15 cellular contexts compared by ENCODE assay signal in the genomic region with DNA sequence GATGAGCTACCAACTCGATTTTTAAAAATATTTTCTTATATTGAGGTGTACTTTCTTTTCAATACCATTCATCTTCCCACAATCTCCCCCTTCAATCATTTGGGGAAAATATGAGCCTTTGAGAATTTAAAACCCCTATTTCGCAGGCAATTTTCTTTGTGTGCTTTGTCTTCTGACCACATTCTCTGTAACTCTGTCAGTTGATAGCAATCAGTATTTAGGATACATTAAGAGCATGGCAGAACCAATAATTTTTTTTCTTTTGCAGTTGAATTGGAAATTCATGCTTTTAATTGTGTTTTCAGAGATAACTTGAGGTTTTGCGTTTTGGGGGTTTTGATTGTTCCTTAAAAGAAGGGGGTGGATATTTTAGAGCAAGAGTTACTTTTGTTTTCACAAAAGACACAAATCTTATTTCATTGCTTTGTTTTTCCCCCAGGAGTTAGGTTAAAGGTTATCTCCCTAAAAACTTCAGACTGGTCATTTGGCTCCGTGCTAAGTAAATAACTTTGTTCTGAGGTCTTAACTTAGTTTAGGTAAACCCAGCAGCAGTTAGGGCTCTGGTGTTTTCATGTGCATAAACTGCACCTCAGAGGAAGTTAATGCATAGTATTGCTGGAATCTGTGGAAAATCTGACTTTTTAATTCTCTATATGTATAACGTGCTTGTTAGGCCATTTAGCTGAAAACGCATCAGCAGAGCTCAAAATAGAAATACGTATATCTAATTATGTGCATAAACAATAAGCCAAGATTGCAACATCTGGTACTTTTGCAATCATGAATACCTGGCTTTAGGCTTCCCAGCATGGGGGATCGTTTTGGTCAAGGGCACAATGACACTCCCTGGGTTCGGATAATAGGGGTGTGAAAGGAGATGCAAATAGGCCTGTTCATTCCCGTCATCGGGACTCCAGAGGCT.
DNase-seq lines count a peak whose midpoint lies in the region; ATAC-seq and TF ChIP-seq lines count a peak whose summit lies in the region.
"Had no signal": no experiment of that assay in that cellular context is flagged by ENCODE, and none has a peak within 500 bp of the region (broad histone marks: within the 10 kb centered on the region; RNA-seq: fewer than 3 reads in every experiment).

No MANE protein-coding gene starts in this region.

- no peaks in the 10 kb centered on the region for H3K4me1 Mint-ChIP-seq in activated T-helper 1 cell treated with anti-CD3 and anti-CD28 coated beads, Interleukin-12 subunit alpha, Interleukin-12 subunit beta, Interleukin-2, Interleukin-4 antibody, amounts not matched to agents 30 ng/mL and 10 ng/mL and 1 ng/mL, durations not matched to agents 14 hours and 24 hours and 36 hours (ENCODE audit: low read depth)
- H3K4me1 Mint-ChIP-seq: activated B cell treated with CpG ODN at 0.5 μM for 24 hours; activated CD8-positive, alpha-beta memory T cell treated with anti-CD3 and anti-CD28 coated beads, Interleukin-2, amount 10 ng/mL, durations not matched to agents 7 days and 5 days had no signal

- no peak overlapping the region for H3K4me3 Mint-ChIP-seq in activated T-helper 1 cell treated with anti-CD3 and anti-CD28 coated beads, Interleukin-12 subunit alpha, Interleukin-12 subunit beta, Interleukin-2, Interleukin-4 antibody, amounts not matched to agents 30 ng/mL and 10 ng/mL and 1 ng/mL, durations not matched to agents 14 hours and 24 hours and 36 hours
- H3K4me3 Mint-ChIP-seq: activated B cell treated with CpG ODN at 0.5 μM for 24 hours; activated CD8-positive, alpha-beta memory T cell treated with anti-CD3 and anti-CD28 coated beads, Interleukin-2, amount 10 ng/mL, durations not matched to agents 7 days and 5 days; activated naive CD4-positive, alpha-beta T cell treated with anti-CD3 and anti-CD28 coated beads for 36 hours had no signal

- intact Hi-C loops in heart right ventricle (cut with DNase I) (no loop called here), cardiac septum (cut with DNase I) (no loop called here)
- intact Hi-C loops in activated T-helper 1 cell treated with anti-CD3 and anti-CD28 coated beads, Interleukin-12 subunit alpha, Interleukin-12 subunit beta, Interleukin-2, Interleukin-4 antibody, amounts not matched to agents 30 ng/mL and 10 ng/mL and 1 ng/mL, durations not matched to agents 14 hours and 24 hours and 36 hours (cut with micrococcal nuclease) = no loop called here

- no peak for DNase-seq in heart right ventricle
- no peak for DNase-seq in cardiac septum (ENCODE audit: low spot score)
- peak; percentile 9 for DNase-seq in astrocyte of the spinal cord (ENCODE audit: low read depth, low spot score)
- DNase-seq in NCI-H526 (lab: John Stamatoyannopoulos, UW) = no peak
- DNase-seq in LoVo (ENCODE audit: low spot score) = no peak
- no peak for DNase-seq in activated T-helper 1 cell treated with anti-CD3 and anti-CD28 coated beads, Interleukin-12 subunit alpha, Interleukin-12 subunit beta, Interleukin-2, Interleukin-4 antibody, amounts not matched to agents 30 ng/mL and 10 ng/mL and 1 ng/mL, durations not matched to agents 14 hours and 24 hours and 36 hours (ENCODE audit: low spot score)
- DNase-seq: activated B cell treated with CpG ODN at 0.5 μM for 24 hours; activated CD8-positive, alpha-beta memory T cell treated with anti-CD3 and anti-CD28 coated beads, Interleukin-2, amount 10 ng/mL, durations not matched to agents 7 days and 5 days; activated naive CD4-positive, alpha-beta T cell treated with anti-CD3 and anti-CD28 coated beads for 36 hours; DMS153; erythroblast; stimulated activated CD4-positive, alpha-beta T cell treated with anti-CD3 and anti-CD28 coated beads, Interleukin-15, amount 100 ng/mL, for 24 hours had no signal

- TF ChIP-seq CTCF in heart right ventricle (IDR thresholded peaks at IDR 0.05) (no peak), astrocyte of the spinal cord (IDR thresholded peaks at IDR 0.05; ENCODE audit: low read depth, low read length) (no peak)

- H3K9me3 ChIP-seq in heart right ventricle (no peaks in the 10 kb centered on the region), iPS-20b (ENCODE audit: insufficient read depth, low read depth, low read length) (0 out of 2 replicates have a peak, but pooled peaks cover 3% of the 10 kb centered on the region)
- H3K9me3 ChIP-seq: HAP-1 had no signal

- peaks cover 22% of the 10 kb centered on the region for H3K9me3 Mint-ChIP-seq in activated T-helper 1 cell treated with anti-CD3 and anti-CD28 coated beads, Interleukin-12 subunit alpha, Interleukin-12 subunit beta, Interleukin-2, Interleukin-4 antibody, amounts not matched to agents 30 ng/mL and 10 ng/mL and 1 ng/mL, durations not matched to agents 14 hours and 24 hours and 36 hours
- H3K9me3 Mint-ChIP-seq: activated B cell treated with CpG ODN at 0.5 μM for 24 hours; activated naive CD4-positive, alpha-beta T cell treated with anti-CD3 and anti-CD28 coated beads for 36 hours had no signal

- peak overlapping the region; percentile 38 for H3K9ac ChIP-seq in iPS-20b (ENCODE audit: low read depth, low read length)

- peaks cover 0 to 37% (median 14%) of the 10 kb centered on the region in 9 donors for H3K4me1 ChIP-seq in heart right ventricle
- peaks cover 24% of the 10 kb centered on the region for H3K4me1 ChIP-seq in iPS-20b (ENCODE audit: insufficient read depth, low read length)
- H3K4me1 ChIP-seq: HAP-1 had no signal

- H3K27me3 Mint-ChIP-seq in activated T-helper 1 cell treated with anti-CD3 and anti-CD28 coated beads, Interleukin-12 subunit alpha, Interleukin-12 subunit beta, Interleukin-2, Interleukin-4 antibody, amounts not matched to agents 30 ng/mL and 10 ng/mL and 1 ng/mL, durations not matched to agents 14 hours and 24 hours and 36 hours (ENCODE audit: insufficient read depth) = no peaks in the 10 kb centered on the region
- H3K27me3 Mint-ChIP-seq: activated B cell treated with CpG ODN at 0.5 μM for 24 hours; activated CD8-positive, alpha-beta memory T cell treated with anti-CD3 and anti-CD28 coated beads, Interleukin-2, amount 10 ng/mL, durations not matched to agents 7 days and 5 days had no signal

- peak in 1 of 8 donors; percentile 52 for ATAC-seq in heart right ventricle
- no peak for ATAC-seq in GM19395 (IDR thresholded peaks at IDR 0.05; ENCODE audit: unreplicated experiment)
- ATAC-seq: activated CD8-positive, alpha-beta memory T cell treated with anti-CD3 and anti-CD28 coated beads, Interleukin-2, amount 10 ng/mL, durations not matched to agents 7 days and 5 days had no signal

- in situ Hi-C loops in astrocyte of the spinal cord (cut with HindIII; ENCODE audit: low sequenced_read_pairs) = no loop called here

- H3K36me3 Mint-ChIP-seq in activated T-helper 1 cell treated with anti-CD3 and anti-CD28 coated beads, Interleukin-12 subunit alpha, Interleukin-12 subunit beta, Interleukin-2, Interleukin-4 antibody, amounts not matched to agents 30 ng/mL and 10 ng/mL and 1 ng/mL, durations not matched to agents 14 hours and 24 hours and 36 hours (ENCODE audit: low read depth) = no peaks in the 10 kb centered on the region
- H3K36me3 Mint-ChIP-seq: activated CD8-positive, alpha-beta memory T cell treated with anti-CD3 and anti-CD28 coated beads, Interleukin-2, amount 10 ng/mL, durations not matched to agents 7 days and 5 days had no signal

- H3K36me3 ChIP-seq in heart right ventricle (no peaks in the 10 kb centered on the region), iPS-20b (ENCODE audit: insufficient read depth, low read depth, low read length) (no peaks in the 10 kb centered on the region)
- H3K36me3 ChIP-seq: HAP-1 had no signal

- H3K4me3 ChIP-seq in heart right ventricle (no peak overlapping the region), astrocyte of the spinal cord (ENCODE audit: low read depth, low read length) (no peak overlapping the region), iPS-20b (ENCODE audit: low read length) (peak overlapping the region; percentile 46; the same call in 1 of the 2 replicates)
- H3K4me3 ChIP-seq: HAP-1 had no signal

- H3K27ac Mint-ChIP-seq in activated T-helper 1 cell treated with anti-CD3 and anti-CD28 coated beads, Interleukin-12 subunit alpha, Interleukin-12 subunit beta, Interleukin-2, Interleukin-4 antibody, amounts not matched to agents 30 ng/mL and 10 ng/mL and 1 ng/mL, durations not matched to agents 14 hours and 24 hours and 36 hours = no peak overlapping the region
- H3K27ac Mint-ChIP-seq: activated B cell treated with CpG ODN at 0.5 μM for 24 hours; activated CD8-positive, alpha-beta memory T cell treated with anti-CD3 and anti-CD28 coated beads, Interleukin-2, amount 10 ng/mL, durations not matched to agents 7 days and 5 days; activated naive CD4-positive, alpha-beta T cell treated with anti-CD3 and anti-CD28 coated beads for 36 hours had no signal

- H3K27me3 ChIP-seq in heart right ventricle (no peaks in the 10 kb centered on the region), iPS-20b (ENCODE audit: insufficient read depth, low read length) (no peaks in the 10 kb centered on the region)

- H3K27ac ChIP-seq in heart right ventricle (peak overlapping the region in 6 of 10 donors; percentile 12 to 69 (median 64)), iPS-20b (ENCODE audit: low read length) (peak overlapping the region; percentile 34)

- 58% methylated on average over 11 of the region's 11 CpGs for WGBS in heart right ventricle, 2 donors
